24 cellular contexts compared by ENCODE assay signal in the genomic region with DNA sequence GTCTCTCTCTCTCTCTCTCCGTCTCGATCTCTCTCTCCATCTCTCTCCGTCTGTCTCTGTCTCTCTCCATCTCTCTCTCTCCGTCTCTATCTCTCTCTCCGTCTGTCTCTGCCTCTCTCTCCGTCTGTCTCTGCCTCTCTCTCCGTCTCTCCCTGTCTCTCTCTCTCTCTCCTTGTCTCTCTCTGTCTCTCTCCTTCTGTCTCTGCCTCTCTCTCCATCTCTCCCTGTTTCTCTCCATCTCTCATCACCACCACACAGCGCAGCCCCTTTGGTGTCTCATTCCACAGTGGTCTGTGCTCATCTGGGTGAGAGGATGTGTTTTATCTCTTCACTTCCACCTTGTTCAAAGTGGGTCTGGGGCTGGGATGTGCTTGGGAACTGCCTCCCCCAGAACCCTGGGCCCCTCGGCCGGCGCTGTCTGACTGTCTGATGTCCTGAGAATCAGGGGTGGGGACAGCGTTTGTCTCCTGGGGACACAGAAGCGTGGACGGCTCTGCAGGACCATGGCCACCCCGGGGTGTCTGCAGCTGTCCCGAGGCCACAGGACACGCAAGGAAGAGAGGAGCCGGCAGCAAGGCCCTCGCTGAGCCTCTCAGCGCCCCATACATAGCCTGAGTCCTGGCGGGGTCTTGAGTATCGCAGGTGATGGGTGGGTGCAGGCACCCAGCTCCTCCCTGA. TPM values are rescaled to one million over a fixed set of nuclear protein-coding genes. Genes with fewer than 3 reads are reported as not detected.
"Had no signal": no experiment of that assay in that cellular context is flagged by ENCODE, and none has a peak within 500 bp of the region (broad histone marks: within the 10 kb centered on the region; RNA-seq: fewer than 3 reads in every experiment).

No MANE protein-coding gene starts in this region.

- H3K27me3 Mint-ChIP-seq: dendritic cell treated with granulocyte-macrophage colony-stimulating factor and Interleukin-4, amounts not matched to agents 40 ng/mL and 50 ng/mL, for 4 days; naive thymus-derived CD8-positive, alpha-beta T cell; type B pancreatic cell had no signal

- H3K9me3 Mint-ChIP-seq: dendritic cell treated with granulocyte-macrophage colony-stimulating factor and Interleukin-4, amounts not matched to agents 40 ng/mL and 50 ng/mL, for 4 days; endodermal cell; type B pancreatic cell had no signal

- FAIRE-seq: colon, endothelial cell of umbilical vein, islet of Langerhans, small intestine, urothelium cell line had no signal

- ATAC-seq: foreskin keratinocyte; left lobe of liver; naive thymus-derived CD8-positive, alpha-beta T cell had no signal

- H3K27ac Mint-ChIP-seq: dendritic cell treated with granulocyte-macrophage colony-stimulating factor and Interleukin-4, amounts not matched to agents 40 ng/mL and 50 ng/mL, for 4 days; endodermal cell; naive thymus-derived CD8-positive, alpha-beta T cell; type B pancreatic cell had no signal

- H3K4me1 Mint-ChIP-seq: endodermal cell had no signal

- H3K27me3 ChIP-seq: foreskin keratinocyte, neutrophil, stomach, thyroid gland had no signal

- H3K27ac ChIP-seq: foreskin keratinocyte, neutrophil, stomach had no signal

- H3K4me3 ChIP-seq: lung, thyroid gland had no signal

- H3K4me3 Mint-ChIP-seq: dendritic cell treated with granulocyte-macrophage colony-stimulating factor and Interleukin-4, amounts not matched to agents 40 ng/mL and 50 ng/mL, for 4 days; endodermal cell; naive thymus-derived CD8-positive, alpha-beta T cell; type B pancreatic cell had no signal

- DNase-seq: cerebellar nuclear complex; endodermal cell; erythroblast; foreskin keratinocyte; head of caudate nucleus; hypothalamus; kidney glomerular epithelial cell; mesendoderm; naive thymus-derived CD8-positive, alpha-beta T cell; small intestine; stimulated activated CD4-positive, alpha-beta T cell treated with anti-CD3 and anti-CD28 coated beads, Interleukin-12 subunit alpha, Interleukin-12 subunit beta, amount 100 ng/mL, for 4 hours; stimulated activated naive CD4-positive, alpha-beta T cell; stomach; thyroid gland had no signal

- H3K9me3 ChIP-seq: neutrophil, stomach, thyroid gland had no signal

RNA-seq across cellular contexts. Expression of gene C13orf46, which starts 40.2 kb away (rescaled TPM):
- total RNA-seq: foreskin keratinocyte had no signal
- polyA plus RNA-seq: neural cell had no signal
